ENCODE assay signal across 18 cellular contexts in the genomic region with DNA sequence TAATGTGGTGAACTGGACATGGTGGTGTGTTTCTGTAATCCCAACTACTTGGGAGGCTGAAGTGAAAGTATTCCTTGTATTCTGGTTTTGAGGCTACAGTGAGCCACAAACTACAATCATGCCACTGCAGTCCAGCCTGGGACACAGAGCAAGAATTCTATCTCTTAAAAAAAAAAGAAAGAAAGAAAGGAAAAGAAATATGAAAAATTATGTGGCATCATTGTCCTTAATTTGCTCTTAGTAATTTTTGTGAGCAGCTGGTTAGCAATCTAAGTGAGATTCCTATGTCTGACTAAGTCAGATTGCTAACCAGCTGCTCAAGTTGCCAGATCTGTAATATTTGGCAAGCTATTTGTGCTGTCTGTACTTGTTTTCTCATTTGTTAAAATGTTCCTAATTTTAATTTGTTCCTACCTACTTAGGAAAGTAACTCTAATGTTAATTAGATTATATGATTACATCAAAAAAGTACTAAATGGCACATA. TPM values are rescaled to one million over a fixed set of nuclear protein-coding genes. Genes with fewer than 3 reads are reported as not detected.
"Had no signal": no experiment of that assay in that cellular context is flagged by ENCODE, and none has a peak within 500 bp of the region (broad histone marks: within the 10 kb centered on the region; RNA-seq: fewer than 3 reads in every experiment).

No MANE protein-coding gene starts in this region.

- H3K27ac ChIP-seq: prostate gland, transverse colon, vagina, WERI-Rb-1 had no signal

- H3K4me3 Mint-ChIP-seq: activated CD4-positive, alpha-beta memory T cell treated with anti-CD3 and anti-CD28 coated beads for 36 hours; activated CD8-positive, alpha-beta memory T cell treated with anti-CD3 and anti-CD28 coated beads, Interleukin-2, amount 10 ng/mL, durations not matched to agents 7 days and 5 days; activated naive CD4-positive, alpha-beta T cell treated with anti-CD3 and anti-CD28 coated beads, Interleukin-2, amount 10 ng/mL, durations not matched to agents 7 days and 5 days; activated T-cell treated with anti-CD3 and anti-CD28 coated beads, Interleukin-2, amount 50 U/mL, for 24 hours; dendritic cell treated with granulocyte-macrophage colony-stimulating factor and Interleukin-4, amounts not matched to agents 40 ng/mL and 50 ng/mL, for 4 days; memory B cell; nephron progenitor cell; T-helper 17 cell had no signal

- DNase-seq: activated CD4-positive, alpha-beta memory T cell treated with anti-CD3 and anti-CD28 coated beads for 36 hours; activated CD8-positive, alpha-beta memory T cell treated with anti-CD3 and anti-CD28 coated beads, Interleukin-2, amount 10 ng/mL, durations not matched to agents 7 days and 5 days; activated naive CD4-positive, alpha-beta T cell treated with anti-CD3 and anti-CD28 coated beads, Interleukin-2, amount 10 ng/mL, durations not matched to agents 7 days and 5 days; activated T-cell treated with anti-CD3 and anti-CD28 coated beads, Interleukin-2, amount 50 U/mL, for 24 hours; cerebellar nuclear complex; effector memory CD4-positive, alpha-beta T cell; left ventricle myocardium superior; nephron progenitor cell; right cardiac atrium; stimulated activated naive CD8-positive, alpha-beta T cell treated with anti-CD3 and anti-CD28 coated beads, Interleukin-15, Interleukin-2, amounts not matched to agents 100 U/mL and 50 U/mL, for 24 hours; T-helper 17 cell; transverse colon; WERI-Rb-1 had no signal

- H3K4me1 Mint-ChIP-seq: activated CD8-positive, alpha-beta memory T cell treated with anti-CD3 and anti-CD28 coated beads, Interleukin-2, amount 10 ng/mL, durations not matched to agents 7 days and 5 days; activated naive CD4-positive, alpha-beta T cell treated with anti-CD3 and anti-CD28 coated beads, Interleukin-2, amount 10 ng/mL, durations not matched to agents 7 days and 5 days; memory B cell; nephron progenitor cell had no signal

- H3K4me3 ChIP-seq: prostate gland, smooth muscle cell, transverse colon, vagina had no signal

- H3K27ac Mint-ChIP-seq: activated CD4-positive, alpha-beta memory T cell treated with anti-CD3 and anti-CD28 coated beads for 36 hours; activated CD8-positive, alpha-beta memory T cell treated with anti-CD3 and anti-CD28 coated beads, Interleukin-2, amount 10 ng/mL, durations not matched to agents 7 days and 5 days; activated naive CD4-positive, alpha-beta T cell treated with anti-CD3 and anti-CD28 coated beads, Interleukin-2, amount 10 ng/mL, durations not matched to agents 7 days and 5 days; activated T-cell treated with anti-CD3 and anti-CD28 coated beads, Interleukin-2, amount 50 U/mL, for 24 hours; dendritic cell treated with granulocyte-macrophage colony-stimulating factor and Interleukin-4, amounts not matched to agents 40 ng/mL and 50 ng/mL, for 4 days; memory B cell; nephron progenitor cell; T-helper 17 cell had no signal

- H3K4me1 ChIP-seq: prostate gland, transverse colon, vagina had no signal

- ATAC-seq: activated CD8-positive, alpha-beta memory T cell treated with anti-CD3 and anti-CD28 coated beads, Interleukin-2, amount 10 ng/mL, durations not matched to agents 7 days and 5 days; left ventricle myocardium superior; right cardiac atrium; stimulated activated naive CD8-positive, alpha-beta T cell treated with anti-CD3 and anti-CD28 coated beads, Interleukin-15, Interleukin-2, amounts not matched to agents 100 U/mL and 50 U/mL, for 24 hours; T-helper 17 cell had no signal

- H3K27me3 Mint-ChIP-seq: activated CD4-positive, alpha-beta memory T cell treated with anti-CD3 and anti-CD28 coated beads for 36 hours; activated CD8-positive, alpha-beta memory T cell treated with anti-CD3 and anti-CD28 coated beads, Interleukin-2, amount 10 ng/mL, durations not matched to agents 7 days and 5 days; activated naive CD4-positive, alpha-beta T cell treated with anti-CD3 and anti-CD28 coated beads, Interleukin-2, amount 10 ng/mL, durations not matched to agents 7 days and 5 days; activated T-cell treated with anti-CD3 and anti-CD28 coated beads, Interleukin-2, amount 50 U/mL, for 24 hours; dendritic cell treated with granulocyte-macrophage colony-stimulating factor and Interleukin-4, amounts not matched to agents 40 ng/mL and 50 ng/mL, for 4 days; memory B cell; T-helper 17 cell had no signal

- H3K9me3 Mint-ChIP-seq: activated CD4-positive, alpha-beta memory T cell treated with anti-CD3 and anti-CD28 coated beads for 36 hours; activated naive CD4-positive, alpha-beta T cell treated with anti-CD3 and anti-CD28 coated beads, Interleukin-2, amount 10 ng/mL, durations not matched to agents 7 days and 5 days; activated T-cell treated with anti-CD3 and anti-CD28 coated beads, Interleukin-2, amount 50 U/mL, for 24 hours; dendritic cell treated with granulocyte-macrophage colony-stimulating factor and Interleukin-4, amounts not matched to agents 40 ng/mL and 50 ng/mL, for 4 days; memory B cell; nephron progenitor cell had no signal

- H3K27me3 ChIP-seq: transverse colon, vagina had no signal

RNA-seq across cellular contexts. Expression of a gene that starts 48.8 kb away (rescaled TPM):
- total RNA-seq: smooth muscle cell, vagina had no signal
- polyA plus RNA-seq: smooth muscle cell had no signal
